Comparison of ENCODE assay signal across 8 cellular contexts in genomic region chr9:134443169-134444039, GRCh38.
DNase-seq lines count a peak whose midpoint lies in the region; TF ChIP-seq lines count a peak whose summit lies in the region.

No MANE protein-coding gene starts in this region.

- no peak for TF ChIP-seq EP300 in transverse colon (IDR thresholded peaks at IDR 0.05; ENCODE audit: low read depth)

- no peaks in the 10 kb centered on the region for H3K9me2 ChIP-seq in GM23248 (ENCODE audit: insufficient read depth)

- H3K27me3 Mint-ChIP-seq in activated naive CD4-positive, alpha-beta T cell treated with anti-CD3 and anti-CD28 coated beads, Interleukin-2, amount 50 U/mL, for 24 hours, result peaks cover 1% of the 10 kb centered on the region

- TF ChIP-seq POLR2A in transverse colon (IDR thresholded peaks at IDR 0.05), result no peak

- H3K27ac ChIP-seq in GM23248 (peak overlapping the region; percentile 44), transverse colon (no peak overlapping the region)

- H3K36me3 Mint-ChIP-seq in activated naive CD4-positive, alpha-beta T cell treated with anti-CD3 and anti-CD28 coated beads, Interleukin-2, amount 50 U/mL, for 24 hours, result no peaks in the 10 kb centered on the region

- in situ Hi-C loops in GM23248 (cut with MboI) (loop anchor here (10.0 kb wide), 1 partner anchor 301 kb away; no protein-coding TSS in a partner anchor), transverse colon (cut with MboI; ENCODE audit: low pct_ligation_motif_present in 1 of 4, low pct_unique_long_range_greater_than_20kb in 1 of 4, low sequenced_read_pairs in 3 of 4) (loop anchor here in 2 of 4 donors (10.0 kb wide), 2 partner anchors 269 to 279 kb away; partner anchors contain the start of gene RNU6ATAC (in 1 of the 2))

- H3K4me3 ChIP-seq in GM23248 (no peak overlapping the region), transverse colon (no peak overlapping the region)

- no peaks in the 10 kb centered on the region for H3K9me3 Mint-ChIP-seq in activated naive CD4-positive, alpha-beta T cell treated with anti-CD3 and anti-CD28 coated beads, Interleukin-2, amount 50 U/mL, for 24 hours

- H3F3A ChIP-seq in GM23248 (ENCODE audit: insufficient read depth), result no peaks in the 10 kb centered on the region

- H4K20me1 ChIP-seq in GM23248 (ENCODE audit: insufficient read depth), result no peaks in the 10 kb centered on the region

- no peak overlapping the region for H3K4me3 Mint-ChIP-seq in activated naive CD4-positive, alpha-beta T cell treated with anti-CD3 and anti-CD28 coated beads, Interleukin-2, amount 50 U/mL, for 24 hours

- peak overlapping the region; percentile 29; the same call in 1 of the 2 replicates for H3K9ac ChIP-seq in GM23248

- H3K9me3 ChIP-seq in GM23248 (ENCODE audit: low read depth), result no peaks in the 10 kb centered on the region
- no peaks in the 10 kb centered on the region for H3K9me3 ChIP-seq in transverse colon

- H3K36me3 ChIP-seq in GM23248 (ENCODE audit: low read depth) (no peaks in the 10 kb centered on the region), transverse colon (no peaks in the 10 kb centered on the region)

- no peak overlapping the region for H3K4me2 ChIP-seq in GM23248 (ENCODE audit: unreplicated experiment)

- intact Hi-C loops in transverse colon (cut with DNase I; ENCODE audit: low total_unique reads), result loop anchor here (1.0 kb wide), 1 partner anchor 273 kb away; no protein-coding TSS in a partner anchor

- no peak overlapping the region for H2AFZ ChIP-seq in GM23248

- H3K27me3 ChIP-seq in GM23248 (replicated peaks; ENCODE audit: insufficient read depth) (no peaks in the 10 kb centered on the region), transverse colon (peaks cover 11% of the 10 kb centered on the region)

- DNase-seq in DMS153 (lab: John Stamatoyannopoulos, UW), result peak; percentile 86
- DNase-seq in GM23248, result peak; percentile 96
- DNase-seq in MV-4-11 (lab: John Stamatoyannopoulos, UW), result peak; percentile 85
- DNase-seq in SKM-1 treated with dmso at 0.1 percent for 144 hours (lab: John Stamatoyannopoulos, UW; ENCODE audit: unreplicated experiment), result peak; percentile 88
- DNase-seq in glomerular visceral epithelial cell (ENCODE audit: extremely low spot score), result peak; percentile 96
- DNase-seq in pons (ENCODE audit: low spot score), result peak; percentile 70
- peak; percentile 93 for DNase-seq in transverse colon

- 8 to 11% methylated on average over 24 to 26 of the region's 27 CpGs for whole genome bisulfite sequencing in GM23248 (ENCODE audit: low coverage in 1 of 2, low lambda C conversion rate in 2 of 2, missing lambda C conversion rate in 2 of 2), 2 experiments
- WGBS in transverse colon (ENCODE audit: low coverage in 1 of 2), 2 donors, result 13% methylated on average over 27 of the region's 27 CpGs; no CpG with 5 or more reads in 1 of the 2 donors

- H3K79me2 ChIP-seq in GM23248 (ENCODE audit: insufficient read depth), result no peaks in the 10 kb centered on the region

- H3K4me1 ChIP-seq in GM23248 (ENCODE audit: insufficient read depth) (peaks cover 17% of the 10 kb centered on the region), transverse colon (peaks cover 14 to 23% (median 18%) of the 10 kb centered on the region in 4 donors)

- H3K4me1 Mint-ChIP-seq in activated naive CD4-positive, alpha-beta T cell treated with anti-CD3 and anti-CD28 coated beads, Interleukin-2, amount 50 U/mL, for 24 hours, result peaks cover 13% of the 10 kb centered on the region

- TF ChIP-seq CTCF in transverse colon (IDR thresholded peaks at IDR 0.05), result peak; percentile 98 to 99 (median 98)

- peak overlapping the region; percentile 12 for H3K27ac Mint-ChIP-seq in activated naive CD4-positive, alpha-beta T cell treated with anti-CD3 and anti-CD28 coated beads, Interleukin-2, amount 50 U/mL, for 24 hours
